Comparison of ENCODE assay signal across 12 cellular contexts in the genomic region with DNA sequence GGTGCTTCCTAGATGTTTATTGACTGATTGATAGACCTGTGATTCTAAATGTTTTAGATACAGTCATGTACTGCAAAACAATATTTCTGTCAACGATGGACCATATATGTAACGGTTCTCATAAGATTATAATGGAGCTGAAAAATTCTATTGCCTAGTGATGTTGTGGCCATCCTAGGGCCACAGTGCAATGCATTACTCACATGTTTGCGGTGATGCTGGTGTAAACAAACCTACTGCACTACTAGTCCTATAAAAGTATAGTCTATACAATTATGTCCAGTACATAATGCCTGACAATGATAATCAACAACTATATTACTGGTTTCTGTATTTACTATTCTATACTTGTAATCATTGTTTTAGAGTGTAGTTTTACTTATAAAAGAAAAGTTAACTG. TPM values are rescaled to one million over a fixed set of nuclear protein-coding genes. Genes with fewer than 3 reads are reported as not detected.
A peak's percentile ranks its signal among the peaks of the same experiment; 100 is the strongest.
DNase-seq lines count a peak whose midpoint lies in the region; ATAC-seq and TF ChIP-seq lines count a peak whose summit lies in the region.
"Had no signal": no experiment of that assay in that cellular context is flagged by ENCODE, and none has a peak within 500 bp of the region (broad histone marks: within the 10 kb centered on the region; RNA-seq: fewer than 3 reads in every experiment).

No MANE protein-coding gene starts in this region.

- DNase-seq in T-helper 2 cell treated with Interferon-gamma antibody and Interleukin-4, amounts not matched to agents 5 μg/mL and 100 μg/mL, for 36 hours (ENCODE audit: low spot score): no peak
- no peak for DNase-seq in T-helper 2 cell
- DNase-seq in HCEC 1CT: peak; percentile 28
- DNase-seq in activated naive CD8-positive, alpha-beta T cell treated with anti-CD3 and anti-CD28 coated beads for 36 hours: no peak
- no peak for DNase-seq in natural killer cell treated with Interleukin-12 subunit alpha and Interleukin-12 subunit beta and Interleukin-15 and Interleukin-18, amount 100 ng/mL, for 72 hours (ENCODE audit: low spot score)
- no peak for DNase-seq in SK-N-DZ (ENCODE audit: low spot score)
- no peak for DNase-seq in testis
- no peak for DNase-seq in GDM1 (lab: John Stamatoyannopoulos, UW)
- DNase-seq: NCI-H146 had no signal

- no peaks in the 10 kb centered on the region for H3K36me3 ChIP-seq in testis (ENCODE audit: low read depth, missing control alignments)
- H3K36me3 ChIP-seq: BLaER1 had no signal

- H3K27ac ChIP-seq in testis: no peak overlapping the region
- H3K27ac ChIP-seq: 22Rv1, BLaER1 had no signal

- no peak overlapping the region for H3K4me3 Mint-ChIP-seq in T-helper 2 cell treated with Interferon-gamma antibody and Interleukin-4, amounts not matched to agents 5 μg/mL and 100 μg/mL, for 36 hours
- no peak overlapping the region for H3K4me3 Mint-ChIP-seq in activated naive CD8-positive, alpha-beta T cell treated with anti-CD3 and anti-CD28 coated beads for 36 hours
- H3K4me3 Mint-ChIP-seq in natural killer cell treated with Interleukin-12 subunit alpha and Interleukin-12 subunit beta and Interleukin-15 and Interleukin-18, amount 100 ng/mL, for 72 hours: peak overlapping the region; percentile 86

- no peak for TF ChIP-seq POLR2A in testis (IDR thresholded peaks at IDR 0.05)

- peaks cover 70% of the 10 kb centered on the region for H3K4me1 Mint-ChIP-seq in T-helper 2 cell treated with Interferon-gamma antibody and Interleukin-4, amounts not matched to agents 5 μg/mL and 100 μg/mL, for 36 hours (ENCODE audit: low read depth)
- peaks cover 79% of the 10 kb centered on the region for H3K4me1 Mint-ChIP-seq in activated naive CD8-positive, alpha-beta T cell treated with anti-CD3 and anti-CD28 coated beads for 36 hours
- peaks cover 75 to 87% of the 10 kb centered on the region in 2 donors for H3K4me1 Mint-ChIP-seq in natural killer cell treated with Interleukin-12 subunit alpha and Interleukin-12 subunit beta and Interleukin-15 and Interleukin-18, amount 100 ng/mL, for 72 hours (ENCODE audit: low read depth in 2 of 2)

- no peaks in the 10 kb centered on the region for H3K9me3 ChIP-seq in testis
- H3K9me3 ChIP-seq: BLaER1 had no signal

- H3K27ac Mint-ChIP-seq in T-helper 2 cell treated with Interferon-gamma antibody and Interleukin-4, amounts not matched to agents 5 μg/mL and 100 μg/mL, for 36 hours: peak overlapping the region; percentile 43
- H3K27ac Mint-ChIP-seq in activated naive CD8-positive, alpha-beta T cell treated with anti-CD3 and anti-CD28 coated beads for 36 hours: peak overlapping the region; percentile 61
- peak overlapping the region in 1 of 2 donors; percentile 89 for H3K27ac Mint-ChIP-seq in natural killer cell treated with Interleukin-12 subunit alpha and Interleukin-12 subunit beta and Interleukin-15 and Interleukin-18, amount 100 ng/mL, for 72 hours

- H3K27me3 Mint-ChIP-seq in T-helper 2 cell treated with Interferon-gamma antibody and Interleukin-4, amounts not matched to agents 5 μg/mL and 100 μg/mL, for 36 hours (ENCODE audit: low read depth): no peaks in the 10 kb centered on the region
- no peaks in the 10 kb centered on the region for H3K27me3 Mint-ChIP-seq in activated naive CD8-positive, alpha-beta T cell treated with anti-CD3 and anti-CD28 coated beads for 36 hours
- no peaks in the 10 kb centered on the region for H3K27me3 Mint-ChIP-seq in natural killer cell treated with Interleukin-12 subunit alpha and Interleukin-12 subunit beta and Interleukin-15 and Interleukin-18, amount 100 ng/mL, for 72 hours

- 97 to 98% methylated on average over 3 of the region's 3 CpGs for whole genome bisulfite sequencing in testis, 2 donors

- H3K27me3 ChIP-seq in testis: no peaks in the 10 kb centered on the region
- H3K27me3 ChIP-seq: BLaER1 had no signal

- peaks cover 7% of the 10 kb centered on the region for H3K36me3 Mint-ChIP-seq in T-helper 2 cell treated with Interferon-gamma antibody and Interleukin-4, amounts not matched to agents 5 μg/mL and 100 μg/mL, for 36 hours (ENCODE audit: low read depth)
- peaks cover 10% of the 10 kb centered on the region for H3K36me3 Mint-ChIP-seq in activated naive CD8-positive, alpha-beta T cell treated with anti-CD3 and anti-CD28 coated beads for 36 hours
- peaks cover 12% of the 10 kb centered on the region for H3K36me3 Mint-ChIP-seq in natural killer cell treated with Interleukin-12 subunit alpha and Interleukin-12 subunit beta and Interleukin-15 and Interleukin-18, amount 100 ng/mL, for 72 hours

- no peaks in the 10 kb centered on the region for H3K4me1 ChIP-seq in testis

- no peak for TF ChIP-seq CTCF in testis (IDR thresholded peaks at IDR 0.05)

- H3K4me3 ChIP-seq in testis: no peak overlapping the region
- H3K4me3 ChIP-seq: BLaER1, GM12878 had no signal

- intact Hi-C loops in testis (cut with DNase I; ENCODE audit: low total_unique reads): no loop called here

- no peak for ATAC-seq in natural killer cell treated with Interleukin-12 subunit alpha and Interleukin-12 subunit beta and Interleukin-15 and Interleukin-18, amount 100 ng/mL, for 72 hours

- no peaks in the 10 kb centered on the region for H3K9me3 Mint-ChIP-seq in T-helper 2 cell treated with Interferon-gamma antibody and Interleukin-4, amounts not matched to agents 5 μg/mL and 100 μg/mL, for 36 hours
- H3K9me3 Mint-ChIP-seq in activated naive CD8-positive, alpha-beta T cell treated with anti-CD3 and anti-CD28 coated beads for 36 hours: peaks cover 6% of the 10 kb centered on the region
- peaks cover 2% of the 10 kb centered on the region for H3K9me3 Mint-ChIP-seq in natural killer cell treated with Interleukin-12 subunit alpha and Interleukin-12 subunit beta and Interleukin-15 and Interleukin-18, amount 100 ng/mL, for 72 hours

RNA-seq across cellular contexts. Expression of a gene that starts 46.8 kb away (rescaled TPM):
- 10 to 100 TPM; 12.0 to 13.2 TPM for total RNA-seq in activated naive CD8-positive, alpha-beta T cell treated with anti-CD3 and anti-CD28 coated beads for 36 hours
- total RNA-seq in natural killer cell treated with Interleukin-12 subunit alpha and Interleukin-12 subunit beta and Interleukin-15 and Interleukin-18, amount 100 ng/mL, for 72 hours: 10 to 100 TPM; 16.3 to 26.9 TPM
- polyA plus RNA-seq in SK-N-DZ (2014; cell fraction: cytosol; rRNA removed): 36.1 and 40.3 TPM in 2 replicates
- polyA plus RNA-seq in SK-N-DZ (2014; cell fraction: nucleus; rRNA removed): 24.1 and 26.0 TPM in 2 replicates
- 1 to 10 TPM; 6.8 to 7.5 TPM for total RNA-seq in testis
- polyA plus RNA-seq in testis (ENCODE audit: insufficient read depth, low read depth, low replicate concordance): 3.7 TPM
